In the genomic region with DNA sequence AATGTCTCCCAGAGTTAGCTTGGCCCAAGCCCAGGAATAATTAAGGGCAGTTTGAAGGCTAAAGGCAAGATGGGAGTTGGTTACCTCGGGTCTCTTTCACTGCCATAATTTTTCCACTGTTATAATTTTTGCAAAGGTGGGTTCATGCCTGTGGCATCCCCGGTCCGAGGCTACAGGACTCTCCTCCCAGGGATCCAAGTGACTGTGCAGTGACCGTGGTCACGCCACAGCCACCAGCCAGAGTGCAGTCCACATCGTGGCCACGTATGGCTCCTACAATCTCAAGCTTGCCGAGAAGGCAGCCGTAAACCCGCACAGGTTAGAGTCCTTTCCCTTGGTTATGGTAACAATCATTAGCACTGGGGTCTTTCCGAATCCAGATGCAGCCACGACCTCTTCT, we compare ENCODE assay signal across 23 cellular contexts. TPM values are rescaled to one million over a fixed set of nuclear protein-coding genes. Genes with fewer than 3 reads are reported as not detected.
DNase-seq lines count a peak whose midpoint lies in the region; ATAC-seq, FAIRE-seq and TF ChIP-seq lines count a peak whose summit lies in the region.
"Had no signal": no experiment of that assay in that cellular context is flagged by ENCODE, and none has a peak within 500 bp of the region (broad histone marks: within the 10 kb centered on the region; RNA-seq: fewer than 3 reads in every experiment).

No MANE protein-coding gene starts in this region.

- intact Hi-C loops in left ventricle myocardium superior (cut with micrococcal nuclease) = no loop called here

- H3K36me3 ChIP-seq in right atrium auricular region (no peaks in the 10 kb centered on the region), gastroesophageal sphincter (no peaks in the 10 kb centered on the region), trophoblast cell (ENCODE audit: control insufficient read depth in 1 of 2, insufficient read depth in 2 of 2, low read length in 2 of 2) (no peaks in the 10 kb centered on the region)
- H3K36me3 ChIP-seq: SJCRH30 had no signal

- no peak for FAIRE-seq in frontal cortex (lab: Jason Lieb, UNC)
- FAIRE-seq: A204.1, GM12878, H1, HTR-8/SVneo had no signal

- no peak overlapping the region for H3K4me3 ChIP-seq in right atrium auricular region
- no peak overlapping the region for H3K4me3 ChIP-seq in gastroesophageal sphincter
- H3K4me3 ChIP-seq in trophoblast cell (ENCODE audit: low read depth, low read length) = no peak overlapping the region
- H3K4me3 ChIP-seq: GM12878, SJCRH30 had no signal

- no peak overlapping the region for H2AK5ac ChIP-seq in trophoblast cell (ENCODE audit: low read length)

- H3K9me3 ChIP-seq in right atrium auricular region = no peaks in the 10 kb centered on the region
- H3K9me3 ChIP-seq in gastroesophageal sphincter = no peaks in the 10 kb centered on the region
- H3K9me3 ChIP-seq in trophoblast cell (ENCODE audit: insufficient read depth, low read depth, low read length) = no peaks in the 10 kb centered on the region
- H3K9me3 ChIP-seq: SJCRH30 had no signal

- TF ChIP-seq EP300 in gastroesophageal sphincter (IDR thresholded peaks at IDR 0.05) = no peak

- H3K79me2 ChIP-seq in trophoblast cell (ENCODE audit: control insufficient read depth, insufficient read depth, low read length, poor library complexity) = no peaks in the 10 kb centered on the region

- no peak for TF ChIP-seq CTCF in right atrium auricular region (IDR thresholded peaks at IDR 0.05)
- TF ChIP-seq CTCF in gastroesophageal sphincter (IDR thresholded peaks at IDR 0.05) = no peak

- no peak overlapping the region for H3K4ac ChIP-seq in trophoblast cell (ENCODE audit: low read depth, low read length)

- 71 to 85% methylated on average over 3 to 4 of the region's 12 CpGs for WGBS in gastroesophageal sphincter (ENCODE audit: low coverage in 1 of 2), 2 donors
- no CpG with 5 or more reads among the region's 12 CpGs for WGBS in trophoblast cell (ENCODE audit: extremely low coverage, insufficient coverage, insufficient read length)

- H3K27ac ChIP-seq in right atrium auricular region (no peak overlapping the region), gastroesophageal sphincter (no peak overlapping the region), trophoblast cell (ENCODE audit: low read depth, low read length) (no peak overlapping the region)
- H3K27ac ChIP-seq: SJCRH30 had no signal

- no peak overlapping the region for H3K18ac ChIP-seq in trophoblast cell (ENCODE audit: low read length)

- H2BK5ac ChIP-seq in trophoblast cell (ENCODE audit: low read depth, low read length, poor library complexity) = no peak overlapping the region

- H2BK120ac ChIP-seq in trophoblast cell (ENCODE audit: insufficient read depth, low read length, poor library complexity) = no peak overlapping the region

- no peak overlapping the region for H3K23ac ChIP-seq in trophoblast cell (ENCODE audit: low read length)

- no peaks in the 10 kb centered on the region for H3K27me3 ChIP-seq in right atrium auricular region
- peaks cover 4% of the 10 kb centered on the region for H3K27me3 ChIP-seq in gastroesophageal sphincter
- no peaks in the 10 kb centered on the region for H3K27me3 ChIP-seq in trophoblast cell (ENCODE audit: insufficient read depth, low read length)

- no peak overlapping the region for H2AFZ ChIP-seq in trophoblast cell (ENCODE audit: insufficient read depth, low read length, poor library complexity)

- DNase-seq in left ventricle myocardium superior = peak; percentile 3
- no peak for DNase-seq in right atrium auricular region (ENCODE audit: low spot score)
- DNase-seq in trophoblast cell = no peak
- DNase-seq in NCI-H69 (lab: John Stamatoyannopoulos, UW) = no peak
- DNase-seq in frontal cortex (ENCODE audit: low spot score in 2 of 2) = no peak
- DNase-seq: CD4-positive, CD25-positive, alpha-beta regulatory T cell; COR-L47; DND-41; KG1; NCI-H1092 treated with DMSO at 0.1 percent for 48 hours; NCI-H1436 treated with DMSO at 0.1 percent for 48 hours; NCI-H1930; NCI-H510A; NCI-H748 treated with DMSO at 0.1 percent for 48 hours; NK-92 treated with Interleukin-12 subunit alpha and Interleukin-12 subunit beta, amount 100 ng/mL, for 24 hours had no signal

- H4K91ac ChIP-seq in trophoblast cell (ENCODE audit: low read depth, low read length) = no peak overlapping the region

- H3K4me1 ChIP-seq in right atrium auricular region = peaks cover 0 to 31% of the 10 kb centered on the region in 2 donors
- H3K4me1 ChIP-seq in gastroesophageal sphincter = peaks cover 0 to 34% (median 7%) of the 10 kb centered on the region in 3 donors
- H3K4me1 ChIP-seq in trophoblast cell (ENCODE audit: control insufficient read depth in 1 of 2, insufficient read depth in 2 of 2, low read length in 2 of 2) = peaks cover 11 to 19% of the 10 kb centered on the region in 2 experiments

- peaks cover 5% of the 10 kb centered on the region for H3K79me1 ChIP-seq in trophoblast cell (ENCODE audit: low read length)

- no peak overlapping the region for H4K12ac ChIP-seq in trophoblast cell (ENCODE audit: low read depth, low read length)

- no peak overlapping the region for H3K14ac ChIP-seq in trophoblast cell (ENCODE audit: low read length)

- no peak overlapping the region for H3K4me2 ChIP-seq in trophoblast cell (ENCODE audit: low read length)

- no peak for ATAC-seq in left ventricle myocardium superior
- ATAC-seq in gastroesophageal sphincter = peak; percentile 7
- ATAC-seq in HG03135 (IDR thresholded peaks at IDR 0.05; ENCODE audit: unreplicated experiment) = no peak
- ATAC-seq: GM12878, HCT116 had no signal

- H3K9ac ChIP-seq in trophoblast cell (ENCODE audit: low read length) = no peak overlapping the region

- H4K8ac ChIP-seq in trophoblast cell (ENCODE audit: low read depth, low read length) = no peak overlapping the region

- peak overlapping the region; percentile 35 for H2BK12ac ChIP-seq in trophoblast cell (ENCODE audit: low read length)

- TF ChIP-seq POLR2A in gastroesophageal sphincter (IDR thresholded peaks at IDR 0.05) = no peak

RNA-seq across cellular contexts. Expression of a gene that starts 36.8 kb away (rescaled TPM):
- total RNA-seq in left ventricle myocardium superior (0.37 TPM), right atrium auricular region (1 to 10 TPM in 1 of 2 donors, under 1 TPM in 1; 0.59 to 2.7 TPM), gastroesophageal sphincter (1 to 10 TPM in 2 of 4 donors, under 1 TPM in 1, not detected in 1; 0.31 to 6.6 (median 5.9) TPM), frontal cortex (under 0.01 TPM)
- polyA plus RNA-seq in trophoblast cell (2013) = 0.12 and 0.15 TPM in 2 replicates
